In genomic region chr1:66374148-66374547, GRCh38 we compare ENCODE assay signal across 8 cellular contexts.
A peak's percentile ranks its signal among the peaks of the same experiment; 100 is the strongest.
DNase-seq lines count a peak whose midpoint lies in the region; ATAC-seq and TF ChIP-seq lines count a peak whose summit lies in the region.

No MANE protein-coding gene starts in this region.

- H3K27ac ChIP-seq in Peyer's patch: peak overlapping the region; percentile 50 to 77 (median 63)
- peak overlapping the region; percentile 44 for H3K27ac ChIP-seq in psoas muscle

- H3K9me3 ChIP-seq in Peyer's patch (no peaks in the 10 kb centered on the region), psoas muscle (no peaks in the 10 kb centered on the region)

- H3K4me1 ChIP-seq in Peyer's patch: peaks cover 0 to 27% (median 9%) of the 10 kb centered on the region in 4 donors
- H3K4me1 ChIP-seq in psoas muscle: peaks cover 24% of the 10 kb centered on the region

- H3K36me3 ChIP-seq in Peyer's patch (peaks cover 0 to 6% (median 0%) of the 10 kb centered on the region in 3 donors), psoas muscle (ENCODE audit: insufficient read depth in 1 of 2, low read depth in 1 of 2) (peaks cover 5 to 38% of the 10 kb centered on the region in 2 donors)

- no peaks in the 10 kb centered on the region for H3K27me3 ChIP-seq in Peyer's patch
- H3K27me3 ChIP-seq in psoas muscle (ENCODE audit: insufficient read depth in 3 of 3, low read length in 2 of 3): no peaks in the 10 kb centered on the region

- ATAC-seq in GM18873 (IDR thresholded peaks at IDR 0.05; ENCODE audit: low FRiP score, unreplicated experiment): peak; percentile 38
- ATAC-seq in HG02678 (IDR thresholded peaks at IDR 0.05; ENCODE audit: unreplicated experiment): peak; percentile 33
- ATAC-seq in psoas muscle: no peak

- no peak for DNase-seq in Peyer's patch
- DNase-seq in psoas muscle: no peak
- DNase-seq in dermis blood vessel endothelial cell: no peak
- no peak for DNase-seq in DMS153 treated with DMSO at 0.1 percent for 48 hours (lab: John Stamatoyannopoulos, UW; ENCODE audit: unreplicated experiment)
- no peak for DNase-seq in GM13977 (ENCODE audit: low spot score)
- DNase-seq in GF-D8 (lab: John Stamatoyannopoulos, UW): no peak

- intact Hi-C loops in psoas muscle (cut with DNase I): loop anchor here in 1 of 2 donors (10.0 kb wide), 1 partner anchor 71 kb away; no protein-coding TSS in a partner anchor

- 66 to 81% (median 79%) methylated on average over 2 of the region's 2 CpGs for WGBS in psoas muscle, 3 donors

- no peak for TF ChIP-seq POLR2A in Peyer's patch (IDR thresholded peaks at IDR 0.05)

- H3K4me3 ChIP-seq in Peyer's patch (no peak overlapping the region), psoas muscle (no peak overlapping the region)

- in situ Hi-C loops in GM13977 (cut with MboI; ENCODE audit: low pct_unique_long_range_greater_than_20kb, low sequenced_read_pairs, unreplicated experiment): loop anchor here (10.0 kb wide), 1 partner anchor 61 kb away; no protein-coding TSS in a partner anchor

- TF ChIP-seq CTCF in Peyer's patch (IDR thresholded peaks at IDR 0.05) (no peak), psoas muscle (IDR thresholded peaks at IDR 0.05) (no peak), GM13977 (IDR thresholded peaks at IDR 0.05; ENCODE audit: extremely low read depth, insufficient read depth, missing control alignments) (no peak)

Comparison
In these comparisons a context has a peak if more than half of its experiments do, and no peak if none do; other contexts are left out.
1. ATAC-seq: peak in GM18873 (single experiment) and HG02678 (single experiment); none in psoas muscle (0 of 4).